Comparison of ENCODE assay signal across 8 cellular contexts in the genomic region with DNA sequence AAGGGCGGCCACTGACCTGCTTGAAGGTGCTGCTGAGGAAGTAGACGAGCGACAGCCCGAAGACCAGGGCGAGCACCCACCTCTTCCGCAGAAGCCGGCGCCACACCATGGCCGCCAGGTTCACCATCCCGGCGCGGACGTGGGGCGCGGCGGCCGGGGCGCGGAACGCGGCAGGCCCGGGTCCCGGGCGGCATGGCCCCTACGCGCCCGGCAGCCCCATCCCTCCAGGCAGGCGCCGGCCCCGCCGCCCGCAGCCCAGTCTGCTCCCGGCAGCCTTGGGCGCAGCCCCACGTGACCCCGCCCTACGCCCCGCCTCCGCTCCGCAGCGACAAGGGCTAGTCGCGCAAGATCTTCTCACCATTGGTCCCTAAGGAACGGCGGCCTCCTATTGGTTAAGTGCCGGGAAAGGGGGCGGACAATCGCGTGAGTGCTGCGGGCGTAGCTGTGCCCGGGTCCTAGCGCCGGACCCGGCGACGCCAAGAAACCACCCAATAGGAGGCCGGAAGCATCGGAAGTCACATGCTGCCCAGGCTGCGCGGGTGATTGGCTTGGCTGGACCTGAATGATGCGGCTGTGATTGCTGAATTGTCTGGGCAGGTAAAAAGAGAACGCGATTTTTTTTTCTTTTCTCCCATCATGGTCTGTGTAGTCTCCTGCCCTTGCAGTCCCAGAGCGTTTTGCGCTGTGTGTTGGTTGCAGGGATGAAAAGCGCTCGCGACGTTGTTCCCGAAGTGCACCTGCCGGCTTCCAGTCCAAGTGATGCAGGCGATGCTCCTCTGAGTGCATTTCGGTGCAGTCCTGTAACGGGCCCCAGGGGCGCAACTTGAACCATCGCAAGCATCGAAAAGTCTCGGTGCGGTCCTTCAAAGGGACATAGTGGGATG. TPM values are rescaled to one million over a fixed set of nuclear protein-coding genes. Genes with fewer than 3 reads are reported as not detected.
DNase-seq lines count a peak whose midpoint lies in the region; ATAC-seq lines count a peak whose summit lies in the region.

RNFT2 (plus strand) TSS at position 542 of the 884 bp plus-strand sequence. CDS start 2,183 bp downstream, outside the sequence.
A gene with protein sequence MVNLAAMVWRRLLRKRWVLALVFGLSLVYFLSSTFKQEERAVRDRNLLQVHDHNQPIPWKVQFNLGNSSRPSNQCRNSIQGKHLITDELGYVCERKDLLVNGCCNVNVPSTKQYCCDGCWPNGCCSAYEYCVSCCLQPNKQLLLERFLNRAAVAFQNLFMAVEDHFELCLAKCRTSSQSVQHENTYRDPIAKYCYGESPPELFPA (minus strand): TSS at position 296 of the 884 bp plus-strand sequence. CDS start 169 bp downstream, at position 127.

- H3K9ac ChIP-seq in BLaER1 treated with 17β-estradiol and CSF1 and Interleukin-3, amounts not matched to agents 10 nM and 100 nM: peak within 1 kb of the TSS; percentile 87 to 95 (median 90)

- peak within 1 kb of the TSS; percentile 89 for H3K27ac Mint-ChIP-seq in activated CD4-positive, alpha-beta T cell treated with anti-CD3 and anti-CD28 coated beads, Interleukin-2, amount 10 ng/mL, durations not matched to agents 7 days and 5 days

- H3K27me3 ChIP-seq in BLaER1 treated with 17β-estradiol and CSF1 and Interleukin-3, amounts not matched to agents 10 nM and 100 nM: no peaks in the 10 kb centered on the region

- CTCF ChIA-PET in activated CD4-positive, alpha-beta T cell treated with anti-CD3 and anti-CD28 coated beads, Interleukin-2, amount 10 ng/mL, durations not matched to agents 7 days and 5 days (lab: Charles Lee): interaction anchor here (1.0 kb wide), 1 partner anchor 29 kb away, joined by 4 read pairs; no protein-coding TSS in a partner anchor

- no peaks in the 10 kb centered on the region for H3K9me3 ChIP-seq in BLaER1 treated with 17β-estradiol and CSF1 and Interleukin-3, amounts not matched to agents 10 nM and 100 nM (replicated peaks in 1 of 11)

- peaks cover under 1 to 46% (median 34%) of the 10 kb centered on the region in 11 experiments; a peak in 20 of 22 replicates for H4K20me1 ChIP-seq in BLaER1 treated with 17β-estradiol and CSF1 and Interleukin-3, amounts not matched to agents 10 nM and 100 nM

- H3K4me2 ChIP-seq in BLaER1 treated with 17β-estradiol and CSF1 and Interleukin-3, amounts not matched to agents 10 nM and 100 nM: peak within 1 kb of the TSS; percentile 91 to 100 (median 97)

- H3K4me3 ChIP-seq in BLaER1 treated with 17β-estradiol and CSF1 and Interleukin-3, amounts not matched to agents 10 nM and 100 nM: peak within 1 kb of the TSS; percentile 91 to 99 (median 96)

- ATAC-seq in HG03460 (IDR thresholded peaks at IDR 0.05; ENCODE audit: unreplicated experiment) (peak; percentile 94), left lobe of liver (peak; percentile 94)

- peak within 1 kb of the TSS; percentile 74 to 91 (median 85) for H3K27ac ChIP-seq in BLaER1 treated with 17β-estradiol and CSF1 and Interleukin-3, amounts not matched to agents 10 nM and 100 nM

- no peaks in the 10 kb centered on the region for H3K9me3 Mint-ChIP-seq in activated CD4-positive, alpha-beta T cell treated with anti-CD3 and anti-CD28 coated beads, Interleukin-2, amount 10 ng/mL, durations not matched to agents 7 days and 5 days

- peaks cover 35% of the 10 kb centered on the region for H3K4me1 Mint-ChIP-seq in activated CD4-positive, alpha-beta T cell treated with anti-CD3 and anti-CD28 coated beads, Interleukin-2, amount 10 ng/mL, durations not matched to agents 7 days and 5 days

- H3K36me3 Mint-ChIP-seq in activated CD4-positive, alpha-beta T cell treated with anti-CD3 and anti-CD28 coated beads, Interleukin-2, amount 10 ng/mL, durations not matched to agents 7 days and 5 days (ENCODE audit: low read depth): peaks cover 14% of the 10 kb centered on the region

- peak; percentile 99 for DNase-seq in GM19240 (ENCODE audit: insufficient read length, low spot score)
- DNase-seq in NCI-H526 (lab: John Stamatoyannopoulos, UW): peak; percentile 97 to 99
- peak; percentile 100 for DNase-seq in activated CD4-positive, alpha-beta T cell treated with anti-CD3 and anti-CD28 coated beads, Interleukin-2, amount 10 ng/mL, durations not matched to agents 7 days and 5 days
- peak; percentile 99 for DNase-seq in dedifferentiated amniotic fluid mesenchymal stem cell (ENCODE audit: extremely low spot score)
- peak; percentile 100 for DNase-seq in left lobe of liver (ENCODE audit: low spot score)
- DNase-seq in stimulated activated CD4-positive, alpha-beta T cell treated with anti-CD3 and anti-CD28 coated beads, Interleukin-2, amount 100 ng/mL, for 4 hours (ENCODE audit: low read depth): peak; percentile 98

- no peaks in the 10 kb centered on the region for H3K27me3 Mint-ChIP-seq in activated CD4-positive, alpha-beta T cell treated with anti-CD3 and anti-CD28 coated beads, Interleukin-2, amount 10 ng/mL, durations not matched to agents 7 days and 5 days

- peaks cover 19 to 33% (median 23%) of the 10 kb centered on the region in 11 experiments for H3K36me3 ChIP-seq in BLaER1 treated with 17β-estradiol and CSF1 and Interleukin-3, amounts not matched to agents 10 nM and 100 nM

- H3K4me1 ChIP-seq in BLaER1 treated with 17β-estradiol and CSF1 and Interleukin-3, amounts not matched to agents 10 nM and 100 nM: peaks cover 17 to 24% (median 20%) of the 10 kb centered on the region in 10 experiments

- POLR2A ChIA-PET in activated CD4-positive, alpha-beta T cell treated with anti-CD3 and anti-CD28 coated beads, Interleukin-2, amount 10 ng/mL, durations not matched to agents 7 days and 5 days (lab: Charles Lee): no interaction called here

- peak within 1 kb of the TSS; percentile 83 for H3K4me3 Mint-ChIP-seq in activated CD4-positive, alpha-beta T cell treated with anti-CD3 and anti-CD28 coated beads, Interleukin-2, amount 10 ng/mL, durations not matched to agents 7 days and 5 days

RNA-seq across cellular contexts. Expression of gene RNFT2, which starts in this region (rescaled TPM):
- total RNA-seq in activated CD4-positive, alpha-beta T cell treated with anti-CD3 and anti-CD28 coated beads, Interleukin-2, amount 10 ng/mL, durations not matched to agents 7 days and 5 days: 10 to 100 TPM; 11.7 to 15.1 TPM
- 0.40 TPM for total RNA-seq in left lobe of liver

RNA-seq across cellular contexts. Expression of the second gene that starts in this region (rescaled TPM):
- total RNA-seq in activated CD4-positive, alpha-beta T cell treated with anti-CD3 and anti-CD28 coated beads, Interleukin-2, amount 10 ng/mL, durations not matched to agents 7 days and 5 days: 10 to 100 TPM; 28.8 to 31.7 TPM
- 6.8 TPM for total RNA-seq in left lobe of liver

Comparison
In these comparisons a context has a peak if more than half of its experiments do, and no peak if none do; other contexts are left out.
1. Peak in every context shown above with its lines: DNase-seq, ATAC-seq, H3K4me3 ChIP-seq and H3K27ac ChIP-seq.